ENCODE assay signal across 15 cellular contexts in genomic region chr18:12540751-12541150, GRCh38.
A peak's percentile ranks its signal among the peaks of the same experiment; 100 is the strongest.
DNase-seq lines count a peak whose midpoint lies in the region; ATAC-seq and TF ChIP-seq lines count a peak whose summit lies in the region.
"Had no signal": no experiment of that assay in that cellular context is flagged by ENCODE, and none has a peak within 500 bp of the region (broad histone marks: within the 10 kb centered on the region; RNA-seq: fewer than 3 reads in every experiment).

No MANE protein-coding gene starts in this region.

- intact Hi-C loops in Calu3 (cut with micrococcal nuclease; ENCODE audit: unreplicated experiment) (loop anchor here (2.0 to 5.0 kb wide), 2 partner anchors 57 to 118 kb away; partner anchors contain the start of gene SPIRE1), PC-3 (cut with micrococcal nuclease) (loop anchor here (1.0 to 5.0 kb wide), 2 partner anchors 118 to 148 kb away; partner anchors contain the start of gene SPIRE1)

- H3K9ac ChIP-seq in PC-3 (ENCODE audit: low read length), result no peak overlapping the region
- H3K9ac ChIP-seq in mesendoderm (ENCODE audit: low read length), result no peak overlapping the region
- H3K9ac ChIP-seq: BLaER1 treated with 17β-estradiol and CSF1 and Interleukin-3, amounts not matched to agents 10 nM and 100 nM had no signal

- H3F3A ChIP-seq in PC-3 (ENCODE audit: low read length, unreplicated experiment), result no peaks in the 10 kb centered on the region

- H3K27ac ChIP-seq in PC-3 (ENCODE audit: low read length) (0 out of 2 replicates have a peak overlapping the region, but pooled peaks have one; percentile 7), epithelial cell of prostate (peak overlapping the region; percentile 27), mesendoderm (ENCODE audit: low read depth, low read length) (no peak overlapping the region)
- H3K27ac ChIP-seq: BLaER1 treated with 17β-estradiol and CSF1 and Interleukin-3, amounts not matched to agents 10 nM and 100 nM had no signal

- no peak overlapping the region for H2AFZ ChIP-seq in PC-3 (ENCODE audit: low read length)

- H3K27me3 ChIP-seq in PC-3 (ENCODE audit: low read length), result no peaks in the 10 kb centered on the region
- H3K27me3 ChIP-seq in mesendoderm (ENCODE audit: insufficient read depth, low read length, poor library complexity), result no peaks in the 10 kb centered on the region
- H3K27me3 ChIP-seq: BLaER1 treated with 17β-estradiol and CSF1 and Interleukin-3, amounts not matched to agents 10 nM and 100 nM had no signal

- H3K9me2 ChIP-seq in PC-3 (replicated peaks; ENCODE audit: low read length), result no peaks in the 10 kb centered on the region

- DNase-seq in Calu3, result peak; percentile 14
- peak; percentile 31 for DNase-seq in PC-3
- peak; percentile 18 for DNase-seq in epithelial cell of prostate (ENCODE audit: low read depth, low spot score)
- DNase-seq in mesendoderm, result peak; percentile 47
- no peak for DNase-seq in activated naive CD8-positive, alpha-beta T cell treated with anti-CD3 and anti-CD28 coated beads for 36 hours
- DNase-seq in kidney glomerular epithelial cell (lab: John Stamatoyannopoulos, UW), result no peak
- DNase-seq: CD8-positive, alpha-beta T cell; DMS 273 treated with DMSO at 0.1 percent for 48 hours; DMS79; GDM1; GOT3; H9 had no signal

- no peak overlapping the region for H3K4me3 ChIP-seq in PC-3 (ENCODE audit: low read length)
- no peak overlapping the region for H3K4me3 ChIP-seq in mesendoderm (ENCODE audit: low read length)
- H3K4me3 ChIP-seq: BLaER1 treated with 17β-estradiol and CSF1 and Interleukin-3, amounts not matched to agents 10 nM and 100 nM had no signal

- ATAC-seq in PC-3, result peak; percentile 16
- ATAC-seq: CD8-positive, alpha-beta T cell had no signal

- H3K4me1 ChIP-seq in PC-3 (ENCODE audit: insufficient read depth, low read length) (peaks cover 34% of the 10 kb centered on the region), mesendoderm (ENCODE audit: control insufficient read depth, low read depth, low read length) (no peaks in the 10 kb centered on the region)

- H4K8ac ChIP-seq in mesendoderm (ENCODE audit: low read depth, low read length), result no peak overlapping the region

- peaks cover 3% of the 10 kb centered on the region for H3K9me3 Mint-ChIP-seq in Calu3 (ENCODE audit: low read depth, unreplicated experiment)
- peaks cover 13% of the 10 kb centered on the region for H3K9me3 Mint-ChIP-seq in activated naive CD8-positive, alpha-beta T cell treated with anti-CD3 and anti-CD28 coated beads for 36 hours

- H3K23ac ChIP-seq in mesendoderm (ENCODE audit: low read length), result no peak overlapping the region

- H2BK5ac ChIP-seq in mesendoderm (ENCODE audit: low read length), result no peak overlapping the region

- CTCF ChIA-PET in Calu3 (lab: Charles Lee) (interaction anchor here (0.7 to 2.0 kb wide), 4 partner anchors 11 to 118 kb away, joined by 3 to 9 read pairs (median 4); no protein-coding TSS in a partner anchor), PC-3 (lab: Charles Lee) (interaction anchor here (1.2 kb wide), 1 partner anchor 99 kb away, joined by 8 read pairs; no protein-coding TSS in a partner anchor)

- H3K79me2 ChIP-seq in PC-3 (ENCODE audit: low read length) (peaks cover 22% of the 10 kb centered on the region), mesendoderm (ENCODE audit: control insufficient read depth, insufficient read depth, low read length) (no peaks in the 10 kb centered on the region)

- no peak overlapping the region for H3K4me3 Mint-ChIP-seq in Calu3 (ENCODE audit: low read depth, unreplicated experiment)
- no peak overlapping the region for H3K4me3 Mint-ChIP-seq in activated naive CD8-positive, alpha-beta T cell treated with anti-CD3 and anti-CD28 coated beads for 36 hours
- H3K4me3 Mint-ChIP-seq: B cell; CD8-positive, alpha-beta T cell; H9 had no signal

- POLR2A ChIA-PET in PC-3 (lab: Charles Lee; ENCODE audit: unreplicated experiment), result no interaction called here

- H3K27ac Mint-ChIP-seq in Calu3 (ENCODE audit: unreplicated experiment), result no peak overlapping the region
- no peak overlapping the region for H3K27ac Mint-ChIP-seq in activated naive CD8-positive, alpha-beta T cell treated with anti-CD3 and anti-CD28 coated beads for 36 hours
- H3K27ac Mint-ChIP-seq: B cell; CD8-positive, alpha-beta T cell; IgD-negative memory B cell had no signal

- peaks cover 50% of the 10 kb centered on the region for H3K4me1 Mint-ChIP-seq in Calu3 (ENCODE audit: low read depth, unreplicated experiment)
- H3K4me1 Mint-ChIP-seq in activated naive CD8-positive, alpha-beta T cell treated with anti-CD3 and anti-CD28 coated beads for 36 hours, result peaks cover 6% of the 10 kb centered on the region
- H3K4me1 Mint-ChIP-seq: B cell, H9, IgD-negative memory B cell had no signal

- H4K5ac ChIP-seq in mesendoderm (ENCODE audit: low read length), result no peak overlapping the region

- H3K36me3 ChIP-seq in PC-3 (ENCODE audit: low read depth, low read length), result no peaks in the 10 kb centered on the region
- H3K36me3 ChIP-seq in mesendoderm (ENCODE audit: control insufficient read depth, insufficient read depth, low read length), result no peaks in the 10 kb centered on the region

- H2AK5ac ChIP-seq in mesendoderm (ENCODE audit: low read length), result no peak overlapping the region

- no peaks in the 10 kb centered on the region for H4K20me1 ChIP-seq in PC-3 (ENCODE audit: low read length)

- no CpG with 5 or more reads among the region's 2 CpGs for WGBS in mesendoderm (ENCODE audit: extremely low coverage, insufficient coverage, low lambda C conversion rate)

- no peak overlapping the region for H3K4ac ChIP-seq in mesendoderm (ENCODE audit: low read depth, low read length)

- H3K27me3 Mint-ChIP-seq in Calu3 (ENCODE audit: unreplicated experiment), result no peaks in the 10 kb centered on the region
- H3K27me3 Mint-ChIP-seq in activated naive CD8-positive, alpha-beta T cell treated with anti-CD3 and anti-CD28 coated beads for 36 hours, result no peaks in the 10 kb centered on the region
- H3K27me3 Mint-ChIP-seq: IgD-negative memory B cell had no signal

- H3K18ac ChIP-seq in mesendoderm (ENCODE audit: low read length), result no peak overlapping the region

- TF ChIP-seq CTCF in Calu3 (IDR thresholded peaks at IDR 0.05; ENCODE audit: unreplicated experiment) (no peak), PC-3 (conservative IDR thresholded peaks at IDR 0.05; ENCODE audit: low read depth, low read length) (no peak)

- H2BK120ac ChIP-seq in mesendoderm (ENCODE audit: low read depth, low read length), result no peak overlapping the region

- H3K56ac ChIP-seq in mesendoderm (ENCODE audit: low read length), result no peak overlapping the region

- H3K4me2 ChIP-seq in PC-3 (ENCODE audit: low read length) (no peak overlapping the region), mesendoderm (ENCODE audit: low read length) (no peak overlapping the region)

- H3K9me3 ChIP-seq in PC-3 (ENCODE audit: low read length), result peaks cover 5% of the 10 kb centered on the region; the same call in 1 of the 2 replicates

- H3K79me1 ChIP-seq in mesendoderm (ENCODE audit: low read length), result no peaks in the 10 kb centered on the region

- no peak overlapping the region for H2BK15ac ChIP-seq in mesendoderm (replicated peaks; ENCODE audit: low read depth)

- peaks cover 29% of the 10 kb centered on the region for H3K36me3 Mint-ChIP-seq in Calu3 (ENCODE audit: insufficient read depth, unreplicated experiment)
- peaks cover 5% of the 10 kb centered on the region for H3K36me3 Mint-ChIP-seq in activated naive CD8-positive, alpha-beta T cell treated with anti-CD3 and anti-CD28 coated beads for 36 hours
- H3K36me3 Mint-ChIP-seq: CD8-positive, alpha-beta T cell; IgD-negative memory B cell had no signal

- BruUV-seq in Calu3 (replicated peaks; lab: Mats Ljungman, UMichigan) (no TSS peak), PC-3 (replicated peaks; lab: Mats Ljungman, UMichigan) (no TSS peak)

Comparison
In these comparisons a context has a peak if more than half of its experiments do, and no peak if none do; other contexts are left out.
1. DNase-seq: peak in Calu3 (single experiment), PC-3 (single experiment), epithelial cell of prostate (single experiment) and mesendoderm (single experiment); none in activated naive CD8-positive, alpha-beta T cell treated with anti-CD3 and anti-CD28 coated beads for 36 hours (single experiment) and kidney glomerular epithelial cell (single experiment).